In genomic region chr9:111443454-111443853, GRCh38 we compare ENCODE assay signal across 31 cellular contexts.
"Had no signal": no experiment of that assay in that cellular context is flagged by ENCODE, and none has a peak within 500 bp of the region (broad histone marks: within the 10 kb centered on the region; RNA-seq: fewer than 3 reads in every experiment).

No MANE protein-coding gene starts in this region.

- ATAC-seq: activated naive CD8-positive, alpha-beta T cell treated with anti-CD3 and anti-CD28 coated beads, Interleukin-2, amount 50 U/mL, for 24 hours; activated T-cell treated with anti-CD3 and anti-CD28 coated beads, Interleukin-2, amount 50 U/mL, for 4 hours; esophagus mucosa; WTC11 had no signal

- H3K4me3 ChIP-seq: adrenal gland, ascending aorta, breast epithelium, cardiac muscle cell, colonic mucosa had no signal

- H3K27me3 ChIP-seq: adrenal gland, ascending aorta, breast epithelium, cardiac muscle cell, colonic mucosa had no signal

- H3K27me3 Mint-ChIP-seq: activated CD4-positive, alpha-beta memory T cell treated with anti-CD3 and anti-CD28 coated beads, Interleukin-2, amount 10 ng/mL, durations not matched to agents 7 days and 5 days; activated CD4-positive, alpha-beta T cell treated with anti-CD3 and anti-CD28 coated beads, Interleukin-2, amount 10 ng/mL, durations not matched to agents 7 days and 5 days; activated naive CD4-positive, alpha-beta T cell treated with anti-CD3 and anti-CD28 coated beads, Interleukin-2, amount 50 U/mL, for 24 hours; activated naive CD8-positive, alpha-beta T cell treated with anti-CD3 and anti-CD28 coated beads for 36 hours; activated naive CD8-positive, alpha-beta T cell treated with anti-CD3 and anti-CD28 coated beads, Interleukin-2, amount 50 U/mL, for 24 hours; brain had no signal

- H3K36me3 ChIP-seq: colonic mucosa had no signal

- H3K9me3 Mint-ChIP-seq: activated naive CD4-positive, alpha-beta T cell treated with anti-CD3 and anti-CD28 coated beads for 36 hours; activated naive CD4-positive, alpha-beta T cell treated with anti-CD3 and anti-CD28 coated beads, Interleukin-2, amount 50 U/mL, for 24 hours; activated naive CD8-positive, alpha-beta T cell treated with anti-CD3 and anti-CD28 coated beads for 36 hours; activated naive CD8-positive, alpha-beta T cell treated with anti-CD3 and anti-CD28 coated beads, Interleukin-2, amount 50 U/mL, for 24 hours; activated T-cell treated with anti-CD3 and anti-CD28 coated beads, Interleukin-2, amount 50 U/mL, for 4 hours; activated T-helper 2 cell treated with anti-CD3 and anti-CD28 coated beads, Interferon-gamma antibody, Interleukin-2, Interleukin-4, amounts not matched to agents 10 μg/mL and 5 μg/mL and 100 μg/mL, durations not matched to agents 14 hours and 24 hours and 36 hours; brain; endodermal cell had no signal

- H3K4me3 Mint-ChIP-seq: activated CD4-positive, alpha-beta memory T cell treated with anti-CD3 and anti-CD28 coated beads, Interleukin-2, amount 10 ng/mL, durations not matched to agents 7 days and 5 days; activated CD4-positive, alpha-beta T cell treated with anti-CD3 and anti-CD28 coated beads, Interleukin-2, amount 10 ng/mL, durations not matched to agents 7 days and 5 days; activated naive CD4-positive, alpha-beta T cell treated with anti-CD3 and anti-CD28 coated beads for 36 hours; activated naive CD4-positive, alpha-beta T cell treated with anti-CD3 and anti-CD28 coated beads, Interleukin-2, amount 50 U/mL, for 24 hours; activated naive CD8-positive, alpha-beta T cell treated with anti-CD3 and anti-CD28 coated beads for 36 hours; activated naive CD8-positive, alpha-beta T cell treated with anti-CD3 and anti-CD28 coated beads, Interleukin-2, amount 50 U/mL, for 24 hours; activated T-cell treated with anti-CD3 and anti-CD28 coated beads, Interleukin-2, amount 50 U/mL, for 4 hours; activated T-helper 1 cell treated with anti-CD3 and anti-CD28 coated beads, Interleukin-12 subunit alpha, Interleukin-12 subunit beta, Interleukin-2, Interleukin-4 antibody, amounts not matched to agents 30 ng/mL and 10 ng/mL and 1 ng/mL, durations not matched to agents 14 hours and 24 hours and 36 hours; brain; endodermal cell; WTC11 had no signal

- H3K27ac ChIP-seq: adrenal gland, ascending aorta, breast epithelium, cardiac muscle cell, colonic mucosa had no signal

- H3K27ac Mint-ChIP-seq: activated CD4-positive, alpha-beta memory T cell treated with anti-CD3 and anti-CD28 coated beads, Interleukin-2, amount 10 ng/mL, durations not matched to agents 7 days and 5 days; activated naive CD4-positive, alpha-beta T cell treated with anti-CD3 and anti-CD28 coated beads for 36 hours; activated naive CD4-positive, alpha-beta T cell treated with anti-CD3 and anti-CD28 coated beads, Interleukin-2, amount 50 U/mL, for 24 hours; activated naive CD8-positive, alpha-beta T cell treated with anti-CD3 and anti-CD28 coated beads for 36 hours; activated naive CD8-positive, alpha-beta T cell treated with anti-CD3 and anti-CD28 coated beads, Interleukin-2, amount 50 U/mL, for 24 hours; activated T-helper 1 cell treated with anti-CD3 and anti-CD28 coated beads, Interleukin-12 subunit alpha, Interleukin-12 subunit beta, Interleukin-2, Interleukin-4 antibody, amounts not matched to agents 30 ng/mL and 10 ng/mL and 1 ng/mL, durations not matched to agents 14 hours and 24 hours and 36 hours; brain; endodermal cell; WTC11 had no signal

- H3K4me1 Mint-ChIP-seq: activated CD4-positive, alpha-beta memory T cell treated with anti-CD3 and anti-CD28 coated beads, Interleukin-2, amount 10 ng/mL, durations not matched to agents 7 days and 5 days; activated CD4-positive, alpha-beta T cell treated with anti-CD3 and anti-CD28 coated beads, Interleukin-2, amount 10 ng/mL, durations not matched to agents 7 days and 5 days; activated naive CD4-positive, alpha-beta T cell treated with anti-CD3 and anti-CD28 coated beads, Interleukin-2, amount 50 U/mL, for 24 hours; activated naive CD8-positive, alpha-beta T cell treated with anti-CD3 and anti-CD28 coated beads for 36 hours; activated naive CD8-positive, alpha-beta T cell treated with anti-CD3 and anti-CD28 coated beads, Interleukin-2, amount 50 U/mL, for 24 hours had no signal

- DNase-seq: activated CD4-positive, alpha-beta memory T cell treated with anti-CD3 and anti-CD28 coated beads, Interleukin-2, amount 10 ng/mL, durations not matched to agents 7 days and 5 days; activated CD4-positive, alpha-beta T cell treated with anti-CD3 and anti-CD28 coated beads for 1 hour; activated CD4-positive, alpha-beta T cell treated with anti-CD3 and anti-CD28 coated beads for 4 hours; activated CD4-positive, alpha-beta T cell treated with anti-CD3 and anti-CD28 coated beads, Interleukin-2, amount 10 ng/mL, durations not matched to agents 7 days and 5 days; activated CD4-positive, alpha-beta T cell treated with anti-CD3 and anti-CD28 coated beads, Interleukin-2, amount 50 U/mL, for 4 hours; activated CD8-positive, alpha-beta memory T cell treated with anti-CD3 and anti-CD28 coated beads, Interleukin-2, amount 50 U/mL, for 48 hours; activated effector memory CD4-positive, alpha-beta T cell treated with anti-CD3 and anti-CD28 coated beads, Interleukin-2, amount 50 U/mL, for 16 hours; activated naive CD4-positive, alpha-beta T cell treated with anti-CD3 and anti-CD28 coated beads for 36 hours; activated naive CD8-positive, alpha-beta T cell treated with anti-CD3 and anti-CD28 coated beads for 36 hours; activated naive CD8-positive, alpha-beta T cell treated with anti-CD3 and anti-CD28 coated beads, Interleukin-2, amount 50 U/mL, for 24 hours; activated T-cell treated with anti-CD3 and anti-CD28 coated beads for 4 hours; activated T-cell treated with anti-CD3 and anti-CD28 coated beads, Interleukin-2, amount 50 U/mL, for 4 hours; adrenal gland; central memory CD4-positive, alpha-beta T cell; cerebellar nuclear complex; colonic mucosa; effector memory CD4-positive, alpha-beta T cell; endodermal cell; foreskin fibroblast; head of caudate nucleus; T-helper 2 cell had no signal

- H3K9me3 ChIP-seq: adrenal gland, ascending aorta, breast epithelium, colonic mucosa had no signal

- FAIRE-seq: frontal cortex had no signal

- H3K4me1 ChIP-seq: ascending aorta, breast epithelium, colonic mucosa had no signal
